9 cellular contexts compared by ENCODE assay signal in genomic region chr12:54065677-54066076, GRCh38. TPM values are rescaled to one million over a fixed set of nuclear protein-coding genes. Genes with fewer than 3 reads are reported as not detected.
"Had no signal": no experiment of that assay in that cellular context is flagged by ENCODE, and none has a peak within 500 bp of the region (broad histone marks: within the 10 kb centered on the region; RNA-seq: fewer than 3 reads in every experiment).

No MANE protein-coding gene starts in this region.

- H3K4me2 ChIP-seq: GM23338 had no signal

- DNase-seq: GM23248, GOT3, H7, H9, HCEC 1CT, HFFc6 had no signal

- H3K9ac ChIP-seq: GM23248 had no signal

- H3K27ac ChIP-seq: GM23248 had no signal

- H3K9me3 ChIP-seq: HAP-1 had no signal

- H3K4me1 ChIP-seq: HAP-1 had no signal

- H3K36me3 ChIP-seq: HAP-1 had no signal

- H3K4me3 ChIP-seq: GM23248, GM23338, HAP-1 had no signal

RNA-seq across cellular contexts. Expression of gene HOXC4, which starts 12.0 kb away (rescaled TPM):
- polyA plus RNA-seq: GM23338, H1 had no signal

RNA-seq across cellular contexts. Expression of gene HOXC5, which starts 32.8 kb away (rescaled TPM):
- polyA plus RNA-seq: GM23338, H1 had no signal

RNA-seq across cellular contexts. Expression of gene HOXC6, which starts 37.4 kb away (rescaled TPM):
- polyA plus RNA-seq: GM23338, H1 had no signal

RNA-seq across cellular contexts. Expression of gene HOXC8, which starts 56.9 kb away (rescaled TPM):
- polyA plus RNA-seq: GM23338, H1 had no signal
